ENCODE assay signal across 13 cellular contexts in the genomic region with DNA sequence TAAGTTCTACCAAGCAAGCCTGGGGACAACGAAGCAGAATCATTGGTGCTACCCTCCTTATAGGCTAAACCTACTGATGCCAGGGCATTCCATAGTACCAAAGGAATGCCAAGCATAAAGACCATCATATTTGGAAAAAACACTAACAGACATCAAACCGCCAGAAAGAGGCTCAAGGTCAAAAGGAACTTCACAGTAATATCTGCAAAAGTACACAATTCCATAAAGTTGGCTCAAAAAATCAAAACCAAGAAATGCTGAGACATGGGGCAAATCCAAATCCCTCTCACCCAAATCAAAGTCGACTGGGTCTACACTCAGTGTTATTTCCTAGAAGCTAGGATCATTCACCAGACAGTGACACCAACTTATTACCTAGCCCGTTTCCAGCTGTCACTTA. TPM values are rescaled to one million over a fixed set of nuclear protein-coding genes. Genes with fewer than 3 reads are reported as not detected.
DNase-seq lines count a peak whose midpoint lies in the region; ATAC-seq, FAIRE-seq and TF ChIP-seq lines count a peak whose summit lies in the region.
"Had no signal": no experiment of that assay in that cellular context is flagged by ENCODE, and none has a peak within 500 bp of the region (broad histone marks: within the 10 kb centered on the region; RNA-seq: fewer than 3 reads in every experiment).

No MANE protein-coding gene starts in this region.

- H3K36me3 ChIP-seq in keratinocyte (ENCODE audit: control insufficient read depth in 2 of 2, extremely low read depth in 1 of 2, insufficient read depth in 2 of 2, low read length in 2 of 2) (peaks cover 25 to 43% of the 10 kb centered on the region in 2 experiments), stomach smooth muscle (ENCODE audit: control insufficient read depth in 2 of 2, insufficient read depth in 2 of 2, low read length in 2 of 2) (peaks cover 30 to 37% of the 10 kb centered on the region in 2 donors)

- no peak overlapping the region for H2AFZ ChIP-seq in keratinocyte (ENCODE audit: control insufficient read depth, low read length)

- POLR2A ChIA-PET in activated CD8-positive, alpha-beta T cell treated with anti-CD3 and anti-CD28 coated beads for 36 hours (lab: Charles Lee) = interaction anchor here (0.6 to 3.8 kb wide), 7 partner anchors 10 to 42 kb away, joined by 3 to 34 read pairs (median 5); a partner anchor contains a TSS

- H3K9me1 ChIP-seq in keratinocyte (ENCODE audit: control insufficient read depth, extremely low read depth, insufficient read depth, low read length) = peaks cover 3% of the 10 kb centered on the region

- peaks cover 41% of the 10 kb centered on the region for H4K20me1 ChIP-seq in keratinocyte (ENCODE audit: control insufficient read depth, extremely low read depth, insufficient read depth, low read length)

- CTCF ChIA-PET in activated CD8-positive, alpha-beta T cell treated with anti-CD3 and anti-CD28 coated beads for 36 hours (lab: Charles Lee) = interaction anchor here (0.6 to 2.3 kb wide), 3 partner anchors 11 to 169 kb away, joined by 5 to 6 read pairs (median 5); a partner anchor contains a TSS

- no peak for DNase-seq in activated naive CD4-positive, alpha-beta T cell treated with anti-CD3 and anti-CD28 coated beads, Interleukin-2, amount 50 U/mL, for 16 hours
- no peak for DNase-seq in activated CD8-positive, alpha-beta T cell treated with anti-CD3 and anti-CD28 coated beads for 36 hours
- DNase-seq in keratinocyte (ENCODE audit: low read depth, low spot score) (no peak), NOMO-1 (lab: John Stamatoyannopoulos, UW; ENCODE audit: unreplicated experiment in 2 of 2) (no peak), activated gamma-delta T cell (lab: John Stamatoyannopoulos, UW) (no peak)
- DNase-seq: amniotic stem cell, GF-D8 had no signal

- H3K4me1 Mint-ChIP-seq in activated naive CD4-positive, alpha-beta T cell treated with anti-CD3 and anti-CD28 coated beads, Interleukin-2, amount 50 U/mL, for 24 hours = peaks cover 53% of the 10 kb centered on the region
- H3K4me1 Mint-ChIP-seq in activated CD8-positive, alpha-beta T cell treated with anti-CD3 and anti-CD28 coated beads for 36 hours (ENCODE audit: low read depth) = peaks cover 57% of the 10 kb centered on the region

- H3K27me3 Mint-ChIP-seq in activated naive CD4-positive, alpha-beta T cell treated with anti-CD3 and anti-CD28 coated beads, Interleukin-2, amount 50 U/mL, for 24 hours = no peaks in the 10 kb centered on the region
- H3K27me3 Mint-ChIP-seq in activated CD8-positive, alpha-beta T cell treated with anti-CD3 and anti-CD28 coated beads for 36 hours = no peaks in the 10 kb centered on the region
- H3K27me3 Mint-ChIP-seq: stimulated activated memory B cell treated with anti-CD40 and anti-IgM and Interleukin-4, amounts not matched to agents 10 μg/mL and 1 μg/mL and 100 μg/mL, for 72 hours had no signal

- H3K9me3 Mint-ChIP-seq in activated naive CD4-positive, alpha-beta T cell treated with anti-CD3 and anti-CD28 coated beads, Interleukin-2, amount 50 U/mL, for 24 hours = no peaks in the 10 kb centered on the region
- no peaks in the 10 kb centered on the region for H3K9me3 Mint-ChIP-seq in activated CD8-positive, alpha-beta T cell treated with anti-CD3 and anti-CD28 coated beads for 36 hours
- H3K9me3 Mint-ChIP-seq: stimulated activated memory B cell treated with anti-CD40 and anti-IgM and Interleukin-4, amounts not matched to agents 10 μg/mL and 1 μg/mL and 100 μg/mL, for 72 hours had no signal

- H3K36me3 Mint-ChIP-seq in activated naive CD4-positive, alpha-beta T cell treated with anti-CD3 and anti-CD28 coated beads, Interleukin-2, amount 50 U/mL, for 24 hours = peaks cover 27% of the 10 kb centered on the region
- H3K36me3 Mint-ChIP-seq in activated CD8-positive, alpha-beta T cell treated with anti-CD3 and anti-CD28 coated beads for 36 hours (ENCODE audit: low read depth) = peaks cover 65% of the 10 kb centered on the region

- no peak for TF ChIP-seq CTCF in activated CD8-positive, alpha-beta T cell treated with anti-CD3 and anti-CD28 coated beads for 36 hours (IDR thresholded peaks at IDR 0.05)
- TF ChIP-seq CTCF in keratinocyte (optimal IDR thresholded peaks at IDR 0.05 in 1 of 3, IDR thresholded peaks at IDR 0.05 in 1 of 3, conservative IDR thresholded peaks at IDR 0.05 in 1 of 3; ENCODE audit: extremely low read depth in 1 of 3, insufficient read depth in 2 of 3, low read length in 3 of 3) = no peak

- H3K4me3 ChIP-seq in keratinocyte (ENCODE audit: control insufficient read depth in 2 of 3, extremely low read depth in 1 of 3, insufficient read depth in 2 of 3, low read depth in 1 of 3, low read length in 3 of 3) (no peak overlapping the region), stomach smooth muscle (ENCODE audit: low read length in 2 of 2) (peak overlapping the region; percentile 9 to 21)
- H3K4me3 ChIP-seq: K562 had no signal

- peaks cover 43% of the 10 kb centered on the region for H3K4me1 ChIP-seq in keratinocyte (ENCODE audit: control insufficient read depth, extremely low read depth, insufficient read depth, low read length)
- peaks cover 36% of the 10 kb centered on the region for H3K4me1 ChIP-seq in stomach smooth muscle (ENCODE audit: control insufficient read depth, insufficient read depth, low read length)

- H3K79me2 ChIP-seq in keratinocyte (ENCODE audit: control insufficient read depth, insufficient read depth, low read length) = peaks cover 64% of the 10 kb centered on the region

- no peaks in the 10 kb centered on the region for H3K27me3 ChIP-seq in keratinocyte (ENCODE audit: control insufficient read depth, extremely low read depth, insufficient read depth, low read length)
- H3K27me3 ChIP-seq in stomach smooth muscle (ENCODE audit: control insufficient read depth in 1 of 2, insufficient read depth in 2 of 2, low read length in 2 of 2) = no peaks in the 10 kb centered on the region

- H3K27ac Mint-ChIP-seq in activated naive CD4-positive, alpha-beta T cell treated with anti-CD3 and anti-CD28 coated beads, Interleukin-2, amount 50 U/mL, for 24 hours = peak overlapping the region; percentile 51
- peak overlapping the region; percentile 77 for H3K27ac Mint-ChIP-seq in activated CD8-positive, alpha-beta T cell treated with anti-CD3 and anti-CD28 coated beads for 36 hours
- H3K27ac Mint-ChIP-seq: stimulated activated memory B cell treated with anti-CD40 and anti-IgM and Interleukin-4, amounts not matched to agents 10 μg/mL and 1 μg/mL and 100 μg/mL, for 72 hours had no signal

- no peak for FAIRE-seq in keratinocyte (lab: Jason Lieb, UNC)
- FAIRE-seq: K562, RCC 7860 had no signal

- no peak for ATAC-seq in activated CD8-positive, alpha-beta T cell treated with anti-CD3 and anti-CD28 coated beads for 36 hours
- ATAC-seq in esophagus mucosa = no peak
- ATAC-seq: K562; stimulated activated memory B cell treated with anti-CD40 and anti-IgM and Interleukin-4, amounts not matched to agents 10 μg/mL and 1 μg/mL and 100 μg/mL, for 72 hours had no signal

- H3K9ac ChIP-seq in keratinocyte (ENCODE audit: control insufficient read depth, extremely low read depth, insufficient read depth, low read length) = no peak overlapping the region
- H3K9ac ChIP-seq in stomach smooth muscle (ENCODE audit: low read length in 2 of 2) = no peak overlapping the region

- peak overlapping the region; percentile 66 for H3K4me2 ChIP-seq in keratinocyte (ENCODE audit: control insufficient read depth, extremely low read depth, insufficient read depth, low read depth, low read length)

- dilution Hi-C loops in keratinocyte (cut with MboI; ENCODE audit: extremely low pct_ligation_motif_present, low sequenced_read_pairs) = no loop called here

- intact Hi-C loops in activated CD8-positive, alpha-beta T cell treated with anti-CD3 and anti-CD28 coated beads for 36 hours (cut with micrococcal nuclease) = no loop called here

- H3K9me3 ChIP-seq in keratinocyte (ENCODE audit: control insufficient read depth, low read depth, low read length) (no peaks in the 10 kb centered on the region), stomach smooth muscle (ENCODE audit: control insufficient read depth in 2 of 2, low read length in 2 of 2) (no peaks in the 10 kb centered on the region)

- peak overlapping the region; percentile 96 for H3K4me3 Mint-ChIP-seq in activated naive CD4-positive, alpha-beta T cell treated with anti-CD3 and anti-CD28 coated beads, Interleukin-2, amount 50 U/mL, for 24 hours
- peak overlapping the region; percentile 35 for H3K4me3 Mint-ChIP-seq in activated CD8-positive, alpha-beta T cell treated with anti-CD3 and anti-CD28 coated beads for 36 hours

- H3K27ac ChIP-seq in keratinocyte (ENCODE audit: control insufficient read depth, insufficient read depth, low read length) (no peak overlapping the region), stomach smooth muscle (ENCODE audit: low read length) (no peak overlapping the region)

RNA-seq across cellular contexts. Expression of a gene that starts 3.4 kb away (rescaled TPM):
- total RNA-seq in activated CD8-positive, alpha-beta T cell treated with anti-CD3 and anti-CD28 coated beads for 36 hours = 100 to 1,000 TPM; 215 to 224 TPM
- 339 to 414 TPM (median 356 TPM) in 3 replicates for polyA plus RNA-seq in keratinocyte
- polyA plus RNA-seq in keratinocyte (2011; ENCODE audit: low read depth) = 109 TPM
- 235 and 294 TPM in 2 replicates for polyA plus RNA-seq in keratinocyte (2011; cell fraction: cytosol; rRNA removed)
- 447 and 511 TPM in 2 replicates for polyA plus RNA-seq in keratinocyte (2011; cell fraction: nucleus; rRNA removed)
- 197 and 386 TPM in 2 replicates for polyA plus RNA-seq in keratinocyte (2012; ENCODE audit: low replicate concordance)
- polyA minus RNA-seq in keratinocyte = 460 to 537 TPM (median 484 TPM) in 3 replicates
- polyA minus RNA-seq in keratinocyte (2011; cell fraction: cytosol; rRNA and poly(A)+ RNA removed) = 296 TPM
- 417 and 614 TPM in 2 replicates for polyA minus RNA-seq in keratinocyte (2011; cell fraction: nucleus; rRNA and poly(A)+ RNA removed)
- 158 TPM for total RNA-seq in esophagus mucosa

RNA-seq across cellular contexts. Expression of a gene that starts 10.7 kb away (rescaled TPM):
- 10 to 100 TPM; 91.5 to 94.0 TPM for total RNA-seq in activated CD8-positive, alpha-beta T cell treated with anti-CD3 and anti-CD28 coated beads for 36 hours
- polyA plus RNA-seq in keratinocyte = 9.4 to 14.6 TPM (median 14.5 TPM) in 3 replicates
- 8.3 TPM for polyA plus RNA-seq in keratinocyte (2011; ENCODE audit: low read depth)
- polyA plus RNA-seq in keratinocyte (2011; cell fraction: cytosol; rRNA removed) = 5.1 and 7.0 TPM in 2 replicates
- polyA plus RNA-seq in keratinocyte (2011; cell fraction: nucleus; rRNA removed) = 27.6 and 30.3 TPM in 2 replicates
- 10.5 and 16.2 TPM in 2 replicates for polyA plus RNA-seq in keratinocyte (2012; ENCODE audit: low replicate concordance)
- 5.7 to 16.3 TPM (median 16.1 TPM) in 3 replicates for polyA minus RNA-seq in keratinocyte
- 4.0 TPM for polyA minus RNA-seq in keratinocyte (2011; cell fraction: cytosol; rRNA and poly(A)+ RNA removed)
- polyA minus RNA-seq in keratinocyte (2011; cell fraction: nucleus; rRNA and poly(A)+ RNA removed) = 7.4 and 11.3 TPM in 2 replicates
- 22.0 TPM for total RNA-seq in esophagus mucosa

RNA-seq across cellular contexts. Expression of a gene that starts 27.4 kb away (rescaled TPM):
- total RNA-seq in activated CD8-positive, alpha-beta T cell treated with anti-CD3 and anti-CD28 coated beads for 36 hours = 10 to 100 TPM; 19.8 to 21.9 TPM
- 18.6 to 27.0 TPM (median 20.7 TPM) in 3 replicates for polyA plus RNA-seq in keratinocyte
- 7.3 TPM for polyA plus RNA-seq in keratinocyte (2011; ENCODE audit: low read depth)
- 6.6 and 8.7 TPM in 2 replicates for polyA plus RNA-seq in keratinocyte (2011; cell fraction: cytosol; rRNA removed)
- polyA plus RNA-seq in keratinocyte (2011; cell fraction: nucleus; rRNA removed) = 40.9 and 44.2 TPM in 2 replicates
- 12.0 and 19.7 TPM in 2 replicates for polyA plus RNA-seq in keratinocyte (2012; ENCODE audit: low replicate concordance)
- 27.8 to 50.9 TPM (median 29.3 TPM) in 3 replicates for polyA minus RNA-seq in keratinocyte
- polyA minus RNA-seq in keratinocyte (2011; cell fraction: cytosol; rRNA and poly(A)+ RNA removed) = 8.1 TPM
- 32.5 and 39.8 TPM in 2 replicates for polyA minus RNA-seq in keratinocyte (2011; cell fraction: nucleus; rRNA and poly(A)+ RNA removed)
- 22.8 TPM for total RNA-seq in esophagus mucosa

RNA-seq across cellular contexts. Expression of a gene that starts 33.9 kb away (rescaled TPM):
- total RNA-seq in activated CD8-positive, alpha-beta T cell treated with anti-CD3 and anti-CD28 coated beads for 36 hours = 100 to 1,000 TPM; 208 to 211 TPM
- 149 to 174 TPM (median 154 TPM) in 3 replicates for polyA plus RNA-seq in keratinocyte
- polyA plus RNA-seq in keratinocyte (2011; ENCODE audit: low read depth) = 53.8 TPM
- 129 and 146 TPM in 2 replicates for polyA plus RNA-seq in keratinocyte (2011; cell fraction: cytosol; rRNA removed)
- 70.7 and 85.4 TPM in 2 replicates for polyA plus RNA-seq in keratinocyte (2011; cell fraction: nucleus; rRNA removed)
- 109 and 138 TPM in 2 replicates for polyA plus RNA-seq in keratinocyte (2012; ENCODE audit: low replicate concordance)
- 86.9 to 195 TPM (median 104 TPM) in 3 replicates for polyA minus RNA-seq in keratinocyte
- polyA minus RNA-seq in keratinocyte (2011; cell fraction: cytosol; rRNA and poly(A)+ RNA removed) = 49.5 TPM
- polyA minus RNA-seq in keratinocyte (2011; cell fraction: nucleus; rRNA and poly(A)+ RNA removed) = 10.3 and 18.0 TPM in 2 replicates
- 126 TPM for total RNA-seq in esophagus mucosa

RNA-seq across cellular contexts. Expression of a gene that starts 46.6 kb away (rescaled TPM):
- total RNA-seq in activated CD8-positive, alpha-beta T cell treated with anti-CD3 and anti-CD28 coated beads for 36 hours = 1 to 10 TPM; 5.9 to 6.0 TPM
- 32.7 to 51.3 TPM (median 39.4 TPM) in 3 replicates for polyA plus RNA-seq in keratinocyte
- polyA plus RNA-seq in keratinocyte (2011; ENCODE audit: low read depth) = 6.2 TPM
- 43.2 and 52.8 TPM in 2 replicates for polyA plus RNA-seq in keratinocyte (2011; cell fraction: cytosol; rRNA removed)
- polyA plus RNA-seq in keratinocyte (2011; cell fraction: nucleus; rRNA removed) = 67.9 and 80.4 TPM in 2 replicates
- polyA plus RNA-seq in keratinocyte (2012; ENCODE audit: low replicate concordance) = 19.0 and 29.9 TPM in 2 replicates
- 29.3 to 47.8 TPM (median 40.4 TPM) in 3 replicates for polyA minus RNA-seq in keratinocyte
- 44.1 TPM for polyA minus RNA-seq in keratinocyte (2011; cell fraction: cytosol; rRNA and poly(A)+ RNA removed)
- 30.5 and 37.5 TPM in 2 replicates for polyA minus RNA-seq in keratinocyte (2011; cell fraction: nucleus; rRNA and poly(A)+ RNA removed)
- 22.7 TPM for total RNA-seq in esophagus mucosa

Comparison
In these comparisons a context has a peak if more than half of its experiments do, and no peak if none do; other contexts are left out.
1. H3K4me3 ChIP-seq: peak in stomach smooth muscle (2 of 2); none in keratinocyte (0 of 3).